Comparison of ENCODE assay signal across 1 cellular context in the genomic region with DNA sequence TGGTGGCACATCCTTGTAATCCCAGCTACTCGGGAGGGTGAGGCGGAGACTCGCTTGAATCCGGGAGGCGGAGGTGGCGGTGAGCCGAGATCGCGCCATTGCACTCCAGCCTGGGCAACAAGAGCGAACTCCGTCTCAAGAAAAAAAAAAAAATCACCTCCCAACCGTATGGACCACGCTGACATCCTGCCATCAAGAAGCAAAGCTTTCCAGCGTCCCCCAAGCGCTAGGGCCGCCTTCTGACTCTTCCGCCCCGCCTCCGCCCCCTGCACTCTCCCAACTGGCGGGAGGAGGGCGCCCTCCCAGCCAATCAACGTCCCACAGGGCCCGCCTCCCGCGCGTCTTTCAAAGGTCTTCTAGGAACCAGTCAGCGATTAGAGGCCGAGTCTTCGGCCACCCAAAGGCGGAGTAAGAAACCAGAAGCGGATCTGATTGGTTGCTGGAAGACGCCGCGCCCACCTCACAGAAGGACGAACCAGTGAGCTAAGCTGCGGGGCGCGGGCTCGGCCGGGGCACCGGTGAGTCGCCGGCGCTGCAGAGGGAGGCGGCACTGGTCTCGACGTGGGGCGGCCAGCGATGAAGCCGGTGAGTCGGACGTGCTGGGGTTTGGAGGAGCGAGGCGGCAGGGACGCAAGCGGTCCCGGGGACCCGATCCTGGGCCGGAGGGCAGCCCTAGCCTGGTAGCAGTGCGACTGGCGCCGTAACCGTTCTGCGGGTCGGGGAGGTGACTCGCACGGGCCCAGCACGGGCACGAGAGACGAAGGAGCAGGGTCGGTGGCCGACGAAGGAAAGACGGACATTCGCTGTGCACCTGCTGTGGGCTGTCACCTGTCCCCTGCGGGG.
A peak's percentile ranks its signal among the peaks of the same experiment; 100 is the strongest.
TF ChIP-seq lines count a peak whose summit lies in the region.

Gene CDKN3 (plus strand): TSS at position 515 of the 843 bp plus-strand sequence. CDS start 62 bp downstream, at position 577.

TF ChIP-seq in HepG2, 621 proteins besides CTCF, POLR2A, EP300 and RAD21 (continued from another document and continues in another):
- TF ChIP-seq ZNF639 (CRISPR knock-in tag; conservative IDR thresholded peaks at IDR 0.05) (no peak), HDAC6 (IDR thresholded peaks at IDR 0.05; ENCODE audit: low read depth, low read length) (no peak), NR0B2 (CRISPR knock-in tag; IDR thresholded peaks at IDR 0.05) (peak; percentile 91), ZNF850 (CRISPR knock-in tag; conservative IDR thresholded peaks at IDR 0.05) (no peak), NFKBIZ (CRISPR knock-in tag; IDR thresholded peaks at IDR 0.05) (no peak), ZNF383 (CRISPR knock-in tag; IDR thresholded peaks at IDR 0.05; ENCODE audit: borderline replicate concordance) (no peak), ZNF710 (CRISPR knock-in tag; IDR thresholded peaks at IDR 0.05; ENCODE audit: borderline replicate concordance) (peak; percentile 85; the same call in 1 of the 2 replicates), ZNF296 (CRISPR knock-in tag; conservative IDR thresholded peaks at IDR 0.05) (no peak), ZBTB1 (CRISPR knock-in tag; IDR thresholded peaks at IDR 0.05; ENCODE audit: borderline replicate concordance) (no peak), NCOR1 (IDR thresholded peaks at IDR 0.05; ENCODE audit: borderline replicate concordance, low read length) (no peak), ARID4A (CRISPR knock-in tag; IDR thresholded peaks at IDR 0.05; ENCODE audit: borderline replicate concordance) (peak; percentile 95), HHEX (CRISPR knock-in tag; IDR thresholded peaks at IDR 0.05) (no peak), ATF7 (IDR thresholded peaks at IDR 0.05) (no peak), ATF7 (CRISPR knock-in tag; IDR thresholded peaks at IDR 0.05) (peak; percentile 28; the same call in 1 of the 2 replicates), ELF3 (CRISPR knock-in tag; IDR thresholded peaks at IDR 0.05) (no peak), ETV5 (CRISPR knock-in tag; IDR thresholded peaks at IDR 0.05; ENCODE audit: borderline replicate concordance) (0 out of 2 replicates have a peak, but pooled peaks have one; percentile 16), MLLT10 (CRISPR knock-in tag; IDR thresholded peaks at IDR 0.05) (no peak), PRDM10 (CRISPR knock-in tag; IDR thresholded peaks at IDR 0.05; ENCODE audit: low read depth) (0 out of 2 replicates have a peak, but pooled peaks have one; percentile 32), KLF12 (CRISPR knock-in tag; IDR thresholded peaks at IDR 0.05; ENCODE audit: borderline replicate concordance) (peak; percentile 37; the same call in 1 of the 2 replicates), RCOR2 (CRISPR knock-in tag; IDR thresholded peaks at IDR 0.05) (peak; percentile 14; the same call in 1 of the 2 replicates), DNMT3B (CRISPR knock-in tag; conservative IDR thresholded peaks at IDR 0.05) (no peak), NCOA5 (CRISPR knock-in tag; IDR thresholded peaks at IDR 0.05) (no peak), NFYB (CRISPR knock-in tag; IDR thresholded peaks at IDR 0.05) (peak; percentile 99), CENPT (CRISPR knock-in tag; IDR thresholded peaks at IDR 0.05; ENCODE audit: low read depth) (peak; percentile 36; the same call in 1 of the 2 replicates), POGZ (CRISPR knock-in tag; IDR thresholded peaks at IDR 0.05) (peak; percentile 96), ELF1 (CRISPR knock-in tag; IDR thresholded peaks at IDR 0.05) (peak; percentile 60), ZNF3 (CRISPR knock-in tag; IDR thresholded peaks at IDR 0.05) (no peak), ZNF33B (CRISPR knock-in tag; IDR thresholded peaks at IDR 0.05) (peak; percentile 72; the same call in 1 of the 2 replicates), ATF3 (CRISPR knock-in tag; IDR thresholded peaks at IDR 0.05) (0 out of 2 replicates have a peak, but pooled peaks have one; percentile 16), PHF20 (CRISPR knock-in tag; IDR thresholded peaks at IDR 0.05) (no peak), ZSCAN30 (CRISPR knock-in tag; IDR thresholded peaks at IDR 0.05) (no peak), WIZ (CRISPR knock-in tag; IDR thresholded peaks at IDR 0.05) (0 out of 2 replicates have a peak, but pooled peaks have one; percentile 59), ZNF746 (CRISPR knock-in tag; IDR thresholded peaks at IDR 0.05) (no peak; the same call in 1 of the 2 replicates), EZH2 (conservative IDR thresholded peaks at IDR 0.05; ENCODE audit: low read depth, low read length) (no peak)
- TF ChIP-seq, protein P1, sequence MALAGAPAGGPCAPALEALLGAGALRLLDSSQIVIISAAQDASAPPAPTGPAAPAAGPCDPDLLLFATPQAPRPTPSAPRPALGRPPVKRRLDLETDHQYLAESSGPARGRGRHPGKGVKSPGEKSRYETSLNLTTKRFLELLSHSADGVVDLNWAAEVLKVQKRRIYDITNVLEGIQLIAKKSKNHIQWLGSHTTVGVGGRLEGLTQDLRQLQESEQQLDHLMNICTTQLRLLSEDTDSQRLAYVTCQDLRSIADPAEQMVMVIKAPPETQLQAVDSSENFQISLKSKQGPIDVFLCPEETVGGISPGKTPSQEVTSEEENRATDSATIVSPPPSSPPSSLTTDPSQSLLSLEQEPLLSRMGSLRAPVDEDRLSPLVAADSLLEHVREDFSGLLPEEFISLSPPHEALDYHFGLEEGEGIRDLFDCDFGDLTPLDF (CRISPR knock-in tag; IDR thresholded peaks at IDR 0.05), result peak; percentile 97
- TF ChIP-seq, protein P2, sequence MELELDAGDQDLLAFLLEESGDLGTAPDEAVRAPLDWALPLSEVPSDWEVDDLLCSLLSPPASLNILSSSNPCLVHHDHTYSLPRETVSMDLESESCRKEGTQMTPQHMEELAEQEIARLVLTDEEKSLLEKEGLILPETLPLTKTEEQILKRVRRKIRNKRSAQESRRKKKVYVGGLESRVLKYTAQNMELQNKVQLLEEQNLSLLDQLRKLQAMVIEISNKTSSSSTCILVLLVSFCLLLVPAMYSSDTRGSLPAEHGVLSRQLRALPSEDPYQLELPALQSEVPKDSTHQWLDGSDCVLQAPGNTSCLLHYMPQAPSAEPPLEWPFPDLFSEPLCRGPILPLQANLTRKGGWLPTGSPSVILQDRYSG (CRISPR knock-in tag; IDR thresholded peaks at IDR 0.05), result peak; percentile 32; the same call in 1 of the 2 replicates
- TF ChIP-seq, protein P3, sequence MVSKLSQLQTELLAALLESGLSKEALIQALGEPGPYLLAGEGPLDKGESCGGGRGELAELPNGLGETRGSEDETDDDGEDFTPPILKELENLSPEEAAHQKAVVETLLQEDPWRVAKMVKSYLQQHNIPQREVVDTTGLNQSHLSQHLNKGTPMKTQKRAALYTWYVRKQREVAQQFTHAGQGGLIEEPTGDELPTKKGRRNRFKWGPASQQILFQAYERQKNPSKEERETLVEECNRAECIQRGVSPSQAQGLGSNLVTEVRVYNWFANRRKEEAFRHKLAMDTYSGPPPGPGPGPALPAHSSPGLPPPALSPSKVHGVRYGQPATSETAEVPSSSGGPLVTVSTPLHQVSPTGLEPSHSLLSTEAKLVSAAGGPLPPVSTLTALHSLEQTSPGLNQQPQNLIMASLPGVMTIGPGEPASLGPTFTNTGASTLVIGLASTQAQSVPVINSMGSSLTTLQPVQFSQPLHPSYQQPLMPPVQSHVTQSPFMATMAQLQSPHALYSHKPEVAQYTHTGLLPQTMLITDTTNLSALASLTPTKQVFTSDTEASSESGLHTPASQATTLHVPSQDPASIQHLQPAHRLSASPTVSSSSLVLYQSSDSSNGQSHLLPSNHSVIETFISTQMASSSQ (IDR thresholded peaks at IDR 0.05; ENCODE audit: low read depth), result no peak
- TF ChIP-seq, protein P3 (CRISPR knock-in tag; IDR thresholded peaks at IDR 0.05; ENCODE audit: borderline replicate concordance), result peak; percentile 18
